Comparison of ENCODE assay signal across 9 cellular contexts in genomic region chr15:43793647-43794046, GRCh38. TPM values are rescaled to one million over a fixed set of nuclear protein-coding genes. Genes with fewer than 3 reads are reported as not detected.
DNase-seq lines count a peak whose midpoint lies in the region; ATAC-seq and TF ChIP-seq lines count a peak whose summit lies in the region.
"Had no signal": no experiment of that assay in that cellular context is flagged by ENCODE, and none has a peak within 500 bp of the region (broad histone marks: within the 10 kb centered on the region; RNA-seq: fewer than 3 reads in every experiment).

No MANE protein-coding gene starts in this region.

- peaks cover 17% of the 10 kb centered on the region for H3F3A ChIP-seq in OCI-LY1 (ENCODE audit: insufficient read depth, low read length)

- H3K36me3 Mint-ChIP-seq in effector memory CD8-positive, alpha-beta T cell (ENCODE audit: insufficient read depth), result peaks cover 47% of the 10 kb centered on the region

- H3K79me2 ChIP-seq in OCI-LY1 (ENCODE audit: insufficient read depth, low read length), result peaks cover 12% of the 10 kb centered on the region; the same call in 1 of the 2 replicates

- H3K4me3 ChIP-seq in OCI-LY1 (ENCODE audit: low read depth, low read length, poor library complexity, severe bottlenecking) (peak overlapping the region; percentile 97), neuron (ENCODE audit: low read length) (peak overlapping the region; percentile 99), H7 (ENCODE audit: insufficient read depth, low read depth, low read length) (no peak overlapping the region)

- no peak overlapping the region for H2AFZ ChIP-seq in OCI-LY1 (ENCODE audit: low read length)
- no peak overlapping the region for H2AFZ ChIP-seq in neuron (ENCODE audit: low read depth, low read length)

- H3K4me1 ChIP-seq in OCI-LY1 (ENCODE audit: insufficient read depth, low read length, severe bottlenecking) (peaks cover 79% of the 10 kb centered on the region), neuron (ENCODE audit: insufficient read depth, low read length) (peaks cover 16% of the 10 kb centered on the region)

- H3K4me1 Mint-ChIP-seq in effector memory CD8-positive, alpha-beta T cell (ENCODE audit: low read depth in 2 of 2), result peaks cover 34 to 60% of the 10 kb centered on the region in 2 donors

- peak overlapping the region; percentile 97 to 98 for H3K27ac Mint-ChIP-seq in effector memory CD8-positive, alpha-beta T cell

- peak overlapping the region; percentile 95 to 97 for H3K4me3 Mint-ChIP-seq in effector memory CD8-positive, alpha-beta T cell

- no peaks in the 10 kb centered on the region for H3K27me3 Mint-ChIP-seq in effector memory CD8-positive, alpha-beta T cell

- peak overlapping the region; percentile 86 for H3K4me2 ChIP-seq in OCI-LY1 (ENCODE audit: low read length)

- TF ChIP-seq CTCF in C4-2B (conservative IDR thresholded peaks at IDR 0.05) (no peak), OCI-LY1 (IDR thresholded peaks at IDR 0.05; ENCODE audit: low read length) (no peak)

- no peaks in the 10 kb centered on the region for H3K27me3 ChIP-seq in OCI-LY1 (ENCODE audit: insufficient read depth, low read length)
- no peaks in the 10 kb centered on the region for H3K27me3 ChIP-seq in neuron (ENCODE audit: insufficient read depth, low read length)
- H3K27me3 ChIP-seq in H7 (ENCODE audit: control insufficient read depth, insufficient read depth, low read length), result no peaks in the 10 kb centered on the region

- H3K27ac ChIP-seq in C4-2B (peak overlapping the region; percentile 99), OCI-LY1 (ENCODE audit: low read depth, low read length, poor library complexity, severe bottlenecking) (peak overlapping the region; percentile 98)

- H3K9me3 ChIP-seq in OCI-LY1 (ENCODE audit: low read length) (no peaks in the 10 kb centered on the region), neuron (ENCODE audit: low read length) (no peaks in the 10 kb centered on the region)

- H3K9me3 Mint-ChIP-seq in effector memory CD8-positive, alpha-beta T cell, result no peaks in the 10 kb centered on the region

- H3K36me3 ChIP-seq in OCI-LY1 (ENCODE audit: insufficient read depth, low read length), result peaks cover 47% of the 10 kb centered on the region
- H3K36me3 ChIP-seq in neuron (ENCODE audit: insufficient read depth, low read length), result peaks cover 36% of the 10 kb centered on the region
- H3K36me3 ChIP-seq in H7 (replicated peaks; ENCODE audit: control insufficient read depth, insufficient read depth, low read length), result peaks cover 22% of the 10 kb centered on the region

- ATAC-seq in effector memory CD8-positive, alpha-beta T cell (replicated peaks), result no peak

- peak overlapping the region; percentile 99 for H3K9ac ChIP-seq in OCI-LY1 (ENCODE audit: low read length)

- H3K9me2 ChIP-seq in OCI-LY1 (ENCODE audit: low read depth, low read length), result no peaks in the 10 kb centered on the region

- H4K20me1 ChIP-seq in OCI-LY1 (ENCODE audit: insufficient read depth, low read length), result no peaks in the 10 kb centered on the region

- DNase-seq in effector memory CD8-positive, alpha-beta T cell, result no peak
- no peak for DNase-seq in RKO (ENCODE audit: low spot score)
- no peak for DNase-seq in ureter (ENCODE audit: low spot score)
- DNase-seq in H7, result no peak
- no peak for DNase-seq in NK-92 (lab: John Stamatoyannopoulos, UW; ENCODE audit: unreplicated experiment)
- DNase-seq: NCI-H2171 had no signal

RNA-seq across cellular contexts. Expression of gene SERF2, which starts 1.5 kb away (rescaled TPM):
- total RNA-seq in ureter, result 651 TPM
- 372 and 456 TPM in 2 replicates for total RNA-seq in H7 (2014; rRNA removed; shearing (Covaris generic))

RNA-seq across cellular contexts. Expression of gene SERINC4, which starts 6.4 kb away (rescaled TPM):
- 0.34 TPM for total RNA-seq in ureter
- 0.22 and 0.38 TPM in 2 replicates for total RNA-seq in H7 (2014; rRNA removed; shearing (Covaris generic))

RNA-seq across cellular contexts. Expression of gene HYPK, which starts 6.8 kb away (rescaled TPM):
- 14.3 TPM for total RNA-seq in ureter
- total RNA-seq in H7 (2014; rRNA removed; shearing (Covaris generic)), result 6.3 and 8.6 TPM in 2 replicates

RNA-seq across cellular contexts. Expression of gene ELL3, which starts 16.9 kb away (rescaled TPM):
- total RNA-seq in ureter, result 2.9 TPM
- total RNA-seq in H7 (2014; rRNA removed; shearing (Covaris generic)), result 14.7 and 17.6 TPM in 2 replicates

RNA-seq across cellular contexts. Expression of gene MFAP1, which starts 30.8 kb away (rescaled TPM):
- 20.3 TPM for total RNA-seq in ureter
- 25.3 and 29.8 TPM in 2 replicates for total RNA-seq in H7 (2014; rRNA removed; shearing (Covaris generic))
